ENCODE assay signal across 1 cellular context in the genomic region with DNA sequence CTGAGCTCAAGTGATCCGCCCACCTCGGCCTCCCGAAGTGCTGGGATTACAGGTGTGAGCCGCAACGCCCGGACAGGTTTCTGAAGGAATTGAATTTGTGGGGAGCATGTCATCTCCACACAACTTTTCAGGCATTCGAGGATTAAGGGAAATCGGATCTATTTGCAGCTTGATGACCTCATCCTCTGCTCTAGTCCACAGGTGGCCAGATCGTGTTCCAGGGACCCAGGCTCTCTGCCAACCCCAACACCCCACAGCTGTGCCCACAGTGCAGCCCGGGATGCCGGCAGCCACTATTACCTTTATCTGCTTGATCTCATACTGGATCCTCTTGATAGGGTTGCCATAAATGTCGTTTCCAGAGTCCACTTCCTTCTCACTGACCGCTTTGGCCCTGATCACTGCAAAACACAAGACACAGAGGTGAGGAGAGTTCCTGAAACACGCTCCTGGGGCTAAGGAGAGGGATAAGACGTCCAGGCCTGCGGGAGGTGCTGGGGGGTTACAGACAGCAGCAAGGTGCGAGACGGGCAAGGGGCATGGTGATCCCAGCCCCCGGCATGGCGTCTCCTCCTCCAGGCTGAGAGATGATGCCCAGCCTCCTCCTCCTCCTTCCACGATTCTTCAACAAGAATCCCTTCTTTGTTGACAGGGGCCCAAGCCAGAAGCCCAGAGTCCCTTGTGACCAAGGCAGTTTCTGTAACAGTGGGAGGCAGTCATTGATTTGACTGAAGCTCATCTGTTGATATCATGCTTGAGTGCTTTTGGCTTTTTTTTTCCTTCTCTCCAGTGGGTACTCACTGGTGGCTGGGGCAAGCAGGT.
TF ChIP-seq lines count a peak whose summit lies in the region.

No MANE protein-coding gene starts in this region.

TF ChIP-seq in IMR-90, 13 proteins besides CTCF, POLR2A, EP300 and RAD21 (continued from another document):
- TF ChIP-seq, protein P1, sequence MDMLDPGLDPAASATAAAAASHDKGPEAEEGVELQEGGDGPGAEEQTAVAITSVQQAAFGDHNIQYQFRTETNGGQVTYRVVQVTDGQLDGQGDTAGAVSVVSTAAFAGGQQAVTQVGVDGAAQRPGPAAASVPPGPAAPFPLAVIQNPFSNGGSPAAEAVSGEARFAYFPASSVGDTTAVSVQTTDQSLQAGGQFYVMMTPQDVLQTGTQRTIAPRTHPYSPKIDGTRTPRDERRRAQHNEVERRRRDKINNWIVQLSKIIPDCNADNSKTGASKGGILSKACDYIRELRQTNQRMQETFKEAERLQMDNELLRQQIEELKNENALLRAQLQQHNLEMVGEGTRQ (IDR thresholded peaks at IDR 0.05; ENCODE audit: low read depth, low read length): no peak
- TF ChIP-seq NFE2L2 (IDR thresholded peaks at IDR 0.05; ENCODE audit: low read depth, low read length) (no peak), RFX5 (IDR thresholded peaks at IDR 0.05; ENCODE audit: low read depth, low read length) (no peak), CHD1 (IDR thresholded peaks at IDR 0.05; ENCODE audit: low read depth, low read length) (no peak), MAFK (IDR thresholded peaks at IDR 0.05; ENCODE audit: low read depth, low read length) (no peak), BHLHE40 (IDR thresholded peaks at IDR 0.05; ENCODE audit: low read depth, low read length) (no peak), MXI1 (IDR thresholded peaks at IDR 0.05; ENCODE audit: borderline replicate concordance, low read depth, low read length) (no peak), MAZ (IDR thresholded peaks at IDR 0.05; ENCODE audit: borderline replicate concordance, low read depth, low read length) (no peak), FOS (IDR thresholded peaks at IDR 0.05; ENCODE audit: low read depth, low read length) (no peak), SMC3 (IDR thresholded peaks at IDR 0.05; ENCODE audit: low read depth, low read length) (no peak), CEBPB (IDR thresholded peaks at IDR 0.05; ENCODE audit: low read depth, low read length) (no peak)
- TF ChIP-seq, protein P2, sequence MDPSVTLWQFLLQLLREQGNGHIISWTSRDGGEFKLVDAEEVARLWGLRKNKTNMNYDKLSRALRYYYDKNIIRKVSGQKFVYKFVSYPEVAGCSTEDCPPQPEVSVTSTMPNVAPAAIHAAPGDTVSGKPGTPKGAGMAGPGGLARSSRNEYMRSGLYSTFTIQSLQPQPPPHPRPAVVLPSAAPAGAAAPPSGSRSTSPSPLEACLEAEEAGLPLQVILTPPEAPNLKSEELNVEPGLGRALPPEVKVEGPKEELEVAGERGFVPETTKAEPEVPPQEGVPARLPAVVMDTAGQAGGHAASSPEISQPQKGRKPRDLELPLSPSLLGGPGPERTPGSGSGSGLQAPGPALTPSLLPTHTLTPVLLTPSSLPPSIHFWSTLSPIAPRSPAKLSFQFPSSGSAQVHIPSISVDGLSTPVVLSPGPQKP (IDR thresholded peaks at IDR 0.05; ENCODE audit: borderline replicate concordance, low read depth, low read length): no peak
TF ChIP-seq in IMR-90: peak in this region for 0.
